8 cellular contexts compared by ENCODE assay signal in genomic region chr17:57940653-57941329, GRCh38. TPM values are rescaled to one million over a fixed set of nuclear protein-coding genes. Genes with fewer than 3 reads are reported as not detected.
DNase-seq lines count a peak whose midpoint lies in the region; ATAC-seq and TF ChIP-seq lines count a peak whose summit lies in the region.

No MANE protein-coding gene starts in this region.

- no peak for TF ChIP-seq CTCF in osteoblast (IDR thresholded peaks at IDR 0.05; ENCODE audit: extremely low read depth, low read depth, low read length)
- TF ChIP-seq CTCF in Caco-2 (IDR thresholded peaks at IDR 0.05; ENCODE audit: insufficient read depth in 1 of 2, low read depth in 1 of 2, low read length in 1 of 2, severe bottlenecking in 1 of 2, unreplicated experiment in 1 of 2), result no peak

- H3K27me3 Mint-ChIP-seq in Caco-2 (ENCODE audit: insufficient read depth, unreplicated experiment), result no peaks in the 10 kb centered on the region

- H4K20me1 ChIP-seq in osteoblast (ENCODE audit: insufficient read depth, low read length), result peaks cover 33% of the 10 kb centered on the region

- peaks cover 39% of the 10 kb centered on the region for H3K4me1 Mint-ChIP-seq in Caco-2 (ENCODE audit: low read depth, unreplicated experiment)

- POLR2A ChIA-PET in Caco-2 (lab: Charles Lee), result no interaction called here

- no peaks in the 10 kb centered on the region for H3K9me3 Mint-ChIP-seq in Caco-2 (ENCODE audit: unreplicated experiment)

- DNase-seq in NCI-H146 treated with DMSO at 0.1 percent for 48 hours (lab: John Stamatoyannopoulos, UW; ENCODE audit: unreplicated experiment), result peak; percentile 37
- DNase-seq in caudate nucleus (lab: John Stamatoyannopoulos, UW), result peak in 44 of 61 donors; percentile 23 to 90 (median 56)
- peak; percentile 66 for DNase-seq in osteoblast (ENCODE audit: insufficient read length, low spot score, missing footprints)
- DNase-seq in Caco-2, result no peak
- DNase-seq in GM03348 (ENCODE audit: low spot score), result no peak
- no peak for DNase-seq in NCI-H1105 treated with DMSO at 0.1 percent for 48 hours (lab: John Stamatoyannopoulos, UW)
- no peak for DNase-seq in activated CD8-positive, alpha-beta memory T cell treated with anti-CD3 and anti-CD28 coated beads, Interleukin-2, amount 50 U/mL, for 4 hours

- ATAC-seq in GM18505 (IDR thresholded peaks at IDR 0.05; ENCODE audit: unreplicated experiment), result peak; percentile 39

- TF ChIP-seq POLR2A in GM18505 (IDR thresholded peaks at IDR 0.05; ENCODE audit: borderline replicate concordance, extremely low read depth, insufficient read depth, insufficient read length), result no peak

- H3K4me1 ChIP-seq in osteoblast (ENCODE audit: insufficient read depth, low read length) (peaks cover 20% of the 10 kb centered on the region), Caco-2 (peaks cover 16% of the 10 kb centered on the region)

- no peak overlapping the region for H3K4me2 ChIP-seq in osteoblast (ENCODE audit: insufficient read depth, low read length)

- peaks cover 88% of the 10 kb centered on the region for H3K79me2 ChIP-seq in osteoblast (ENCODE audit: insufficient read depth, low read length)

- no peak overlapping the region for H3K4me3 ChIP-seq in osteoblast (ENCODE audit: insufficient read depth, low read length)
- no peak overlapping the region for H3K4me3 ChIP-seq in Caco-2 (ENCODE audit: low read depth, low read length)

- H3K9me3 ChIP-seq in osteoblast (ENCODE audit: low read depth, low read length) (no peaks in the 10 kb centered on the region), Caco-2 (no peaks in the 10 kb centered on the region)

- no peak overlapping the region for H3K27ac Mint-ChIP-seq in Caco-2 (ENCODE audit: unreplicated experiment)

- BruUV-seq in Caco-2 (replicated peaks; lab: Mats Ljungman, UMichigan), result no TSS peak

- no peaks in the 10 kb centered on the region for H3K36me3 Mint-ChIP-seq in Caco-2 (ENCODE audit: insufficient read depth, unreplicated experiment)

- H3K36me3 ChIP-seq in osteoblast (ENCODE audit: insufficient read depth, low read length), result no peaks in the 10 kb centered on the region
- no peaks in the 10 kb centered on the region for H3K36me3 ChIP-seq in Caco-2 (ENCODE audit: control insufficient read depth, insufficient read depth, low read length)

- H3K27ac ChIP-seq in caudate nucleus (ENCODE audit: low read depth, low read length), result peak overlapping the region; percentile 87
- H3K27ac ChIP-seq in osteoblast (ENCODE audit: low read depth, low read length), result no peak overlapping the region

- CTCF ChIA-PET in Caco-2 (lab: Charles Lee), result no interaction called here

- intact Hi-C loops in Caco-2 (cut with micrococcal nuclease; ENCODE audit: unreplicated experiment), result no loop called here

- H2AFZ ChIP-seq in osteoblast (ENCODE audit: low read length), result no peak overlapping the region

- H3K4me3 Mint-ChIP-seq in Caco-2 (ENCODE audit: unreplicated experiment), result no peak overlapping the region

- H3K27me3 ChIP-seq in osteoblast (ENCODE audit: insufficient read depth, low read length), result no peaks in the 10 kb centered on the region
- H3K27me3 ChIP-seq in Caco-2 (replicated peaks; ENCODE audit: control insufficient read depth, insufficient read depth, low read length), result no peaks in the 10 kb centered on the region

RNA-seq across cellular contexts. Expression of gene CUEDC1, which starts 14.4 kb away (rescaled TPM):
- 21.0 and 22.4 TPM in 2 replicates for total RNA-seq in osteoblast
- 27.5 TPM in 2 replicates for total RNA-seq in Caco-2 (2022)

RNA-seq across cellular contexts. Expression of gene VEZF1, which starts 47.3 kb away (rescaled TPM):
- total RNA-seq in osteoblast (51.9 and 58.6 TPM in 2 replicates), Caco-2 (2022) (52.1 and 54.9 TPM in 2 replicates)

Comparison
In these comparisons a context has a peak if more than half of its experiments do, and no peak if none do; other contexts are left out.
1. DNase-seq: peak in NCI-H146 treated with DMSO at 0.1 percent for 48 hours (single experiment), caudate nucleus (44 of 61) and osteoblast (single experiment); none in Caco-2 (0 of 2), GM03348 (single experiment), NCI-H1105 treated with DMSO at 0.1 percent for 48 hours (single experiment) and activated CD8-positive, alpha-beta memory T cell treated with anti-CD3 and anti-CD28 coated beads, Interleukin-2, amount 50 U/mL, for 4 hours (single experiment).